8 cellular contexts compared by ENCODE assay signal in genomic region chr2:38602136-38602731, GRCh38. TPM values are rescaled to one million over a fixed set of nuclear protein-coding genes. Genes with fewer than 3 reads are reported as not detected.
A peak's percentile ranks its signal among the peaks of the same experiment; 100 is the strongest.
DNase-seq lines count a peak whose midpoint lies in the region; ATAC-seq, FAIRE-seq and TF ChIP-seq lines count a peak whose summit lies in the region.

No MANE protein-coding gene starts in this region.

- H3K79me2 ChIP-seq in PC-9 (ENCODE audit: low read depth) = peaks cover 51% of the 10 kb centered on the region

- peaks cover 14% of the 10 kb centered on the region for H3K36me3 Mint-ChIP-seq in activated naive CD8-positive, alpha-beta T cell treated with anti-CD3 and anti-CD28 coated beads for 36 hours

- ATAC-seq in HG02678 (IDR thresholded peaks at IDR 0.05; ENCODE audit: unreplicated experiment) = peak; percentile 17
- ATAC-seq in heart right ventricle = peak in 4 of 8 donors; percentile 15 to 31 (median 20)
- ATAC-seq in GM18861 (IDR thresholded peaks at IDR 0.05; ENCODE audit: unreplicated experiment) = no peak

- peak overlapping the region; percentile 80 for H3K4me2 ChIP-seq in PC-9

- no peak for FAIRE-seq in H54 (lab: Jason Lieb, UNC)

- H3K4me3 Mint-ChIP-seq in activated naive CD8-positive, alpha-beta T cell treated with anti-CD3 and anti-CD28 coated beads for 36 hours = peak overlapping the region; percentile 86

- H3K9me2 ChIP-seq in PC-9 (ENCODE audit: insufficient read depth) = no peaks in the 10 kb centered on the region

- H4K20me1 ChIP-seq in PC-9 (ENCODE audit: insufficient read depth) = peaks cover 18% of the 10 kb centered on the region

- TF ChIP-seq CTCF in GM12875 (IDR thresholded peaks at IDR 0.05; ENCODE audit: borderline replicate concordance, insufficient read depth, low read depth, low read length) = no peak
- no peak for TF ChIP-seq CTCF in PC-9 (conservative IDR thresholded peaks at IDR 0.05)
- no peak for TF ChIP-seq CTCF in heart right ventricle (IDR thresholded peaks at IDR 0.05)
- TF ChIP-seq CTCF in prostate gland (IDR thresholded peaks at IDR 0.05) = no peak

- H3K9me3 ChIP-seq in PC-9 (ENCODE audit: insufficient read depth, low read depth) (no peaks in the 10 kb centered on the region), heart right ventricle (no peaks in the 10 kb centered on the region), prostate gland (no peaks in the 10 kb centered on the region)

- H3K27ac ChIP-seq in PC-9 = peak overlapping the region; percentile 54
- H3K27ac ChIP-seq in heart right ventricle = peak overlapping the region; percentile 92 to 98 (median 97)
- H3K27ac ChIP-seq in prostate gland = peak overlapping the region; percentile 97 to 98

- peaks cover 47% of the 10 kb centered on the region for H3K4me1 Mint-ChIP-seq in activated naive CD8-positive, alpha-beta T cell treated with anti-CD3 and anti-CD28 coated beads for 36 hours

- H3K27me3 Mint-ChIP-seq in activated naive CD8-positive, alpha-beta T cell treated with anti-CD3 and anti-CD28 coated beads for 36 hours = no peaks in the 10 kb centered on the region

- peak overlapping the region; percentile 80 for H3K27ac Mint-ChIP-seq in activated naive CD8-positive, alpha-beta T cell treated with anti-CD3 and anti-CD28 coated beads for 36 hours

- peaks cover 34% of the 10 kb centered on the region for H3K4me1 ChIP-seq in PC-9 (replicated peaks; ENCODE audit: insufficient read depth)
- peaks cover 5 to 53% (median 46%) of the 10 kb centered on the region in 9 donors for H3K4me1 ChIP-seq in heart right ventricle
- no peaks in the 10 kb centered on the region for H3K4me1 ChIP-seq in prostate gland (replicated peaks)

- POLR2A ChIA-PET in PC-9 (lab: Charles Lee; ENCODE audit: unreplicated experiment) = interaction anchor here (0.5 to 1.0 kb wide), 4 partner anchors 89 to 485 kb away, joined by 3 to 9 read pairs (median 6); partner anchors contain the start of gene SRSF7

- H3K36me3 ChIP-seq in PC-9 (ENCODE audit: low read depth) (no peaks in the 10 kb centered on the region), heart right ventricle (no peaks in the 10 kb centered on the region), prostate gland (no peaks in the 10 kb centered on the region)

- BruUV-seq in PC-9 (replicated peaks; lab: Mats Ljungman, UMichigan) = no TSS peak

- WGBS in heart right ventricle, 2 donors = 1% methylated on average over 64 to 74 of the region's 74 CpGs
- WGBS in prostate gland = under 1% methylated on average over 41 of the region's 74 CpGs

- H3K27me3 ChIP-seq in PC-9 (ENCODE audit: insufficient read depth, low read depth) = no peaks in the 10 kb centered on the region
- H3K27me3 ChIP-seq in heart right ventricle = no peaks in the 10 kb centered on the region
- no peaks in the 10 kb centered on the region for H3K27me3 ChIP-seq in prostate gland (replicated peaks; ENCODE audit: insufficient read depth)

- intact Hi-C loops in PC-9 (cut with micrococcal nuclease; ENCODE audit: unreplicated experiment) (loop anchor here (1.0 to 5.0 kb wide), 2 partner anchors 118 to 495 kb away; no protein-coding TSS in a partner anchor), heart right ventricle (cut with DNase I) (loop anchor here in 8 of 10 donors (2.0 to 10.0 kb wide), 6 partner anchors 63 to 149 kb away; partner anchors contain the start of genes GALM (in 8 of the 8) and SRSF7 (in 1 of the 8)), prostate gland (cut with DNase I) (loop anchor here (2.0 to 5.0 kb wide), 3 partner anchors 65 to 135 kb away; partner anchors contain the start of gene GALM)

- H3K9me3 Mint-ChIP-seq in activated naive CD8-positive, alpha-beta T cell treated with anti-CD3 and anti-CD28 coated beads for 36 hours = no peaks in the 10 kb centered on the region

- peaks cover 7% of the 10 kb centered on the region; the same call in 1 of the 2 replicates for H3F3A ChIP-seq in PC-9 (ENCODE audit: insufficient read depth, low read depth)

- DNase-seq in PC-9 (no peak), heart right ventricle (peak; percentile 43 to 45), prostate gland (ENCODE audit: low spot score) (peak; percentile 29), H54 (ENCODE audit: insufficient read length, low spot score) (no peak)
- peak; percentile 53 for DNase-seq in activated naive CD8-positive, alpha-beta T cell treated with anti-CD3 and anti-CD28 coated beads for 36 hours

- H3K4me3 ChIP-seq in GM12875 (ENCODE audit: low read depth, low read length) (peak overlapping the region; percentile 87), PC-9 (peak overlapping the region; percentile 69), heart right ventricle (peak overlapping the region; percentile 65 to 97 (median 91)), prostate gland (peak overlapping the region; percentile 90 to 92)

- no peak for TF ChIP-seq POLR2A in prostate gland (IDR thresholded peaks at IDR 0.05)
- no peak for TF ChIP-seq POLR2A in H54 (IDR thresholded peaks at IDR 0.05; ENCODE audit: low read depth, low read length)

- peak overlapping the region; percentile 85 for H2AFZ ChIP-seq in PC-9

- CTCF ChIA-PET in PC-9 (lab: Charles Lee) = interaction anchor here (0.6 to 0.7 kb wide), 4 partner anchors 24 to 330 kb away, joined by 3 to 10 read pairs (median 4); no protein-coding TSS in a partner anchor

RNA-seq across cellular contexts. Expression of gene HNRNPLL, which starts 0.5 kb away (rescaled TPM):
- total RNA-seq in PC-9 (2021) (38.1 and 39.5 TPM in 2 replicates), heart right ventricle (10 to 100 TPM; 22.4 to 32.7 (median 25.9) TPM), prostate gland (10 to 100 TPM; 36.1 to 63.6 TPM)
- 10 to 100 TPM; 50.6 to 52.2 TPM for total RNA-seq in activated naive CD8-positive, alpha-beta T cell treated with anti-CD3 and anti-CD28 coated beads for 36 hours
- 10 to 100 TPM in 1 of 2 donors, 1 to 10 TPM in 1; 8.9 to 13.6 TPM for polyA plus RNA-seq in heart right ventricle

Comparison
In these comparisons a context has a peak if more than half of its experiments do, and no peak if none do; other contexts are left out.
1. DNase-seq: peak in activated naive CD8-positive, alpha-beta T cell treated with anti-CD3 and anti-CD28 coated beads for 36 hours (single experiment), heart right ventricle (2 of 2) and prostate gland (single experiment); none in PC-9 (0 of 2) and H54 (single experiment).
2. Peak in every context shown above with its lines, with median percentiles within 50 percentile points of each other: H3K4me3 ChIP-seq and H3K27ac ChIP-seq.